In genomic region chr4:7070729-7071511, GRCh38 we compare ENCODE assay signal across 9 cellular contexts. TPM values are rescaled to one million over a fixed set of nuclear protein-coding genes. Genes with fewer than 3 reads are reported as not detected.
DNase-seq lines count a peak whose midpoint lies in the region; TF ChIP-seq lines count a peak whose summit lies in the region.
"Had no signal": no experiment of that assay in that cellular context is flagged by ENCODE, and none has a peak within 500 bp of the region (broad histone marks: within the 10 kb centered on the region; RNA-seq: fewer than 3 reads in every experiment).

No MANE protein-coding gene starts in this region.

- TF ChIP-seq POLR2A in suprapubic skin (IDR thresholded peaks at IDR 0.05), result no peak

- TF ChIP-seq CTCF in GM20000 (IDR thresholded peaks at IDR 0.05; ENCODE audit: extremely low read depth, missing control alignments) (peak; percentile 98), fibroblast of the aortic adventitia (IDR thresholded peaks at IDR 0.05; ENCODE audit: insufficient read depth, low read length) (peak; percentile 99), neutrophil (IDR thresholded peaks at IDR 0.05) (peak; percentile 98), suprapubic skin (IDR thresholded peaks at IDR 0.05) (peak; percentile 95 to 97)

- peaks cover 26% of the 10 kb centered on the region for H3K27me3 ChIP-seq in neutrophil
- no peaks in the 10 kb centered on the region for H3K27me3 ChIP-seq in suprapubic skin

- H3K27ac ChIP-seq in neutrophil, result peak overlapping the region; percentile 43
- no peak overlapping the region for H3K27ac ChIP-seq in suprapubic skin
- H3K27ac ChIP-seq: SK-N-MC had no signal

- TF ChIP-seq EP300 in suprapubic skin (IDR thresholded peaks at IDR 0.05), result no peak

- 42% methylated on average over 23 of the region's 23 CpGs for WGBS in suprapubic skin

- H3K4me1 ChIP-seq in neutrophil (ENCODE audit: control insufficient read depth in 1 of 2, insufficient read depth in 1 of 2, low read depth in 1 of 2, low read length in 1 of 2) (peaks cover 32 to 40% of the 10 kb centered on the region in 2 experiments), suprapubic skin (peaks cover 28% of the 10 kb centered on the region)

- DNase-seq in COLO668 (lab: John Stamatoyannopoulos, UW; ENCODE audit: unreplicated experiment), result peak; percentile 81
- peak; percentile 87 for DNase-seq in GM20000 (ENCODE audit: low spot score)
- DNase-seq in LHCN-M2 (ENCODE audit: low read depth), result peak; percentile 54
- peak; percentile 78 for DNase-seq in RKO (ENCODE audit: low spot score)
- DNase-seq in activated T-helper 1 cell treated with Interleukin-2 at 50 U/mL for 16 hours (ENCODE audit: low read depth), result peak; percentile 73
- DNase-seq in fibroblast of the aortic adventitia (ENCODE audit: low read depth), result peak; percentile 70
- DNase-seq in suprapubic skin (ENCODE audit: low spot score in 2 of 2), result peak; percentile 88 to 89

- H3K36me3 ChIP-seq in neutrophil (no peaks in the 10 kb centered on the region), suprapubic skin (no peaks in the 10 kb centered on the region)

- no peak overlapping the region for H3K4me3 ChIP-seq in fibroblast of the aortic adventitia (ENCODE audit: low read depth, low read length)
- H3K4me3 ChIP-seq in neutrophil (ENCODE audit: low read depth in 1 of 2, low read length in 1 of 2), result no peak overlapping the region
- no peak overlapping the region for H3K4me3 ChIP-seq in suprapubic skin
- H3K4me3 ChIP-seq: SK-N-MC had no signal

- H3K9me3 ChIP-seq in neutrophil (no peaks in the 10 kb centered on the region), suprapubic skin (no peaks in the 10 kb centered on the region)

RNA-seq across cellular contexts. Expression of gene GRPEL1, which starts 3.1 kb away (rescaled TPM):
- 40.2 and 56.1 TPM in 2 replicates for total RNA-seq in LHCN-M2 (2014; rRNA removed)
- 53.4 TPM for polyA plus RNA-seq in LHCN-M2 (2012)
- total RNA-seq in fibroblast of the aortic adventitia (ENCODE audit: low replicate concordance), result 8.6 and 16.1 TPM in 2 replicates
- 10 to 100 TPM; 18.2 to 32.4 (median 25.3) TPM for total RNA-seq in suprapubic skin

RNA-seq across cellular contexts. Expression of gene TADA2B, which starts 27.7 kb away (rescaled TPM):
- total RNA-seq in LHCN-M2 (2014; rRNA removed) (14.0 and 14.5 TPM in 2 replicates), fibroblast of the aortic adventitia (ENCODE audit: low replicate concordance) (5.6 and 11.5 TPM in 2 replicates), suprapubic skin (10 to 100 TPM; 17.5 to 26.6 (median 23.9) TPM)
- 9.0 TPM for polyA plus RNA-seq in LHCN-M2 (2012)
